In the genomic region with DNA sequence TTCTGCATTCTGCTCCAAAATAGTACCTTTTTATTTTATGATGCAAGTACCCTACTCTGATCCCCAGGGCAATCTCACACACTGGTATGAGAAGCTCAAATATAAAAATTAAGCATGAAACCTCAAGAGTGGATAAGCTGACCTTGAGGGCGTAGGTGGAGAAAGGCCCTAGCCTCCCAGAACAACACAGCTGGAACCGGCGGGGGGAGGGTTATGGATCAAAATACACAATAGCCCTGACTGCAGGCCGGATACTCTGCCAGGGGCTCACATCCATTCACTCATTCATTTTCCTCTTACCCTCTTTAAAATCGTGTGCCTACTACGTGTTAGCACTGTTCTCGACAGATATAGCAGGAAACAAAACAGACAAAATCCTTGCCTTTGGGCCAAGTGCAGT, we compare ENCODE assay signal across 8 cellular contexts. TPM values are rescaled to one million over a fixed set of nuclear protein-coding genes. Genes with fewer than 3 reads are reported as not detected.
DNase-seq lines count a peak whose midpoint lies in the region; ATAC-seq and TF ChIP-seq lines count a peak whose summit lies in the region.

No MANE protein-coding gene starts in this region.

- no peaks in the 10 kb centered on the region for H3K9me3 ChIP-seq in SJSA1 (replicated peaks)
- H3K9me3 ChIP-seq in fibroblast of lung (ENCODE audit: control insufficient read depth, insufficient read depth, low read depth, low read length): no peaks in the 10 kb centered on the region
- H3K9me3 ChIP-seq in prostate gland: no peaks in the 10 kb centered on the region

- no peak overlapping the region for H3K4me3 ChIP-seq in SJSA1
- H3K4me3 ChIP-seq in fibroblast of lung (replicated peaks in 1 of 4; ENCODE audit: control extremely low read depth in 1 of 4, insufficient read depth in 1 of 4, low read depth in 3 of 4, low read length in 4 of 4): no peak overlapping the region
- H3K4me3 ChIP-seq in prostate gland: no peak overlapping the region

- H3K4me2 ChIP-seq in fibroblast of lung (ENCODE audit: extremely low read depth, insufficient read depth, low read length): peak overlapping the region; percentile 42

- no peak for ATAC-seq in activated CD4-positive, CD25-positive, alpha-beta regulatory T cell treated with anti-CD3 and anti-CD28 coated beads, Interleukin-2, amount 50 U/mL, for 24 hours
- ATAC-seq in GM21390 (IDR thresholded peaks at IDR 0.05; ENCODE audit: unreplicated experiment) (no peak), HG02623 (IDR thresholded peaks at IDR 0.05; ENCODE audit: unreplicated experiment) (no peak)

- H3K4me1 ChIP-seq in SJSA1 (replicated peaks) (peaks cover 84% of the 10 kb centered on the region), fibroblast of lung (ENCODE audit: control insufficient read depth, extremely low read depth, insufficient read depth, low read length) (peaks cover 81% of the 10 kb centered on the region), prostate gland (replicated peaks) (peaks cover 39% of the 10 kb centered on the region)

- peaks cover 2% of the 10 kb centered on the region for H3K36me3 ChIP-seq in SJSA1
- peaks cover 3% of the 10 kb centered on the region for H3K36me3 ChIP-seq in fibroblast of lung (ENCODE audit: control insufficient read depth, insufficient read depth, low read length)
- no peaks in the 10 kb centered on the region for H3K36me3 ChIP-seq in prostate gland

- no peaks in the 10 kb centered on the region for H4K20me1 ChIP-seq in fibroblast of lung (ENCODE audit: control insufficient read depth, extremely low read depth, insufficient read depth, low read length)

- DNase-seq in Daoy (ENCODE audit: low read depth): peak; percentile 80
- no peak for DNase-seq in SJSA1 (ENCODE audit: low read depth in 1 of 2, low spot score in 2 of 2)
- peak in 1 of 2 donors; percentile 55 for DNase-seq in fibroblast of lung (ENCODE audit: low read depth in 2 of 2)
- no peak for DNase-seq in prostate gland (ENCODE audit: low spot score)
- no peak for DNase-seq in substantia nigra (lab: John Stamatoyannopoulos, UW)

- H3K79me2 ChIP-seq in fibroblast of lung (ENCODE audit: control insufficient read depth, insufficient read depth, low read length): peaks cover 68% of the 10 kb centered on the region

- 68% methylated on average over 7 of the region's 7 CpGs for WGBS in prostate gland

- no peak for TF ChIP-seq POLR2A in prostate gland (IDR thresholded peaks at IDR 0.05)

- no peak overlapping the region for H2AFZ ChIP-seq in fibroblast of lung (ENCODE audit: low read length)

- H3K27ac ChIP-seq in SJSA1: peak overlapping the region; percentile 39
- peak overlapping the region; percentile 57 for H3K27ac ChIP-seq in fibroblast of lung (ENCODE audit: insufficient read depth, low read length)
- H3K27ac ChIP-seq in prostate gland: peak overlapping the region; percentile 42 to 53
- no peak overlapping the region for H3K27ac ChIP-seq in substantia nigra (ENCODE audit: low read depth, low read length, poor library complexity, severe bottlenecking)

- H3K27me3 ChIP-seq in SJSA1 (replicated peaks) (no peaks in the 10 kb centered on the region), fibroblast of lung (ENCODE audit: control insufficient read depth, insufficient read depth, low read length) (no peaks in the 10 kb centered on the region), prostate gland (replicated peaks; ENCODE audit: insufficient read depth) (no peaks in the 10 kb centered on the region)

- TF ChIP-seq CTCF in fibroblast of lung (conservative IDR thresholded peaks at IDR 0.05 in 1 of 2, IDR thresholded peaks at IDR 0.05 in 1 of 2; ENCODE audit: low read depth in 1 of 2, low read length in 2 of 2) (no peak), prostate gland (IDR thresholded peaks at IDR 0.05) (no peak)

- no peak overlapping the region for H3K9ac ChIP-seq in fibroblast of lung (ENCODE audit: insufficient read depth, low read length)

- intact Hi-C loops in prostate gland (cut with DNase I): no loop called here

RNA-seq across cellular contexts. Expression of gene ECE1, which starts 32.8 kb away (rescaled TPM):
- 59.8 and 69.8 TPM in 2 replicates for total RNA-seq in Daoy (2014; rRNA removed; shearing (Covaris generic))
- total RNA-seq in SJSA1 (2014; rRNA removed; shearing (Covaris generic)): 67.2 and 82.6 TPM in 2 replicates
- 57.3 and 138 TPM in 2 replicates for total RNA-seq in fibroblast of lung
- polyA plus RNA-seq in fibroblast of lung: 131 and 137 TPM in 2 replicates
- polyA plus RNA-seq in fibroblast of lung (2012): 145 and 152 TPM in 2 replicates
- 228 and 250 TPM in 2 replicates for polyA minus RNA-seq in fibroblast of lung (ENCODE audit: low replicate concordance)
- total RNA-seq in prostate gland: 100 to 1,000 TPM; 113 to 146 TPM
